ENCODE assay signal across 8 cellular contexts in genomic region chr14:95597784-95598204, GRCh38.
A peak's percentile ranks its signal among the peaks of the same experiment; 100 is the strongest.
DNase-seq lines count a peak whose midpoint lies in the region; ATAC-seq and TF ChIP-seq lines count a peak whose summit lies in the region.

No MANE protein-coding gene starts in this region.

- H3K4me3 ChIP-seq in heart right ventricle (no peak overlapping the region), epithelial cell of esophagus (ENCODE audit: low read length) (no peak overlapping the region), skeletal muscle cell (ENCODE audit: low read depth, low read length) (no peak overlapping the region)

- H3K36me3 ChIP-seq in heart right ventricle, result no peaks in the 10 kb centered on the region

- H3K9me3 ChIP-seq in heart right ventricle, result no peaks in the 10 kb centered on the region

- no peak for TF ChIP-seq CTCF in heart right ventricle (IDR thresholded peaks at IDR 0.05)
- no peak for TF ChIP-seq CTCF in epithelial cell of esophagus (IDR thresholded peaks at IDR 0.05; ENCODE audit: insufficient read depth, low read depth, low read length, missing control alignments)

- no peak for ATAC-seq in heart right ventricle
- ATAC-seq in HG03342 (IDR thresholded peaks at IDR 0.05; ENCODE audit: unreplicated experiment), result no peak
- ATAC-seq in GM18520 (IDR thresholded peaks at IDR 0.05; ENCODE audit: unreplicated experiment), result no peak
- no peak for ATAC-seq in GM18873 (IDR thresholded peaks at IDR 0.05; ENCODE audit: low FRiP score, unreplicated experiment)

- peaks cover 0 to 4% (median 0%) of the 10 kb centered on the region in 9 donors for H3K4me1 ChIP-seq in heart right ventricle

- peaks cover 0 to 71% (median 37%) of the 10 kb centered on the region in 7 donors for H3K27me3 ChIP-seq in heart right ventricle

- WGBS in heart right ventricle, 2 donors, result 3 to 10% methylated on average over 19 of the region's 19 CpGs

- peak; percentile 63 for DNase-seq in cardiac septum (ENCODE audit: low spot score)
- DNase-seq in heart right ventricle, result no peak
- peak; percentile 26 for DNase-seq in NCI-H2107 (lab: John Stamatoyannopoulos, UW)
- DNase-seq in epithelial cell of esophagus (ENCODE audit: low read depth), result peak; percentile 18
- peak; percentile 3 for DNase-seq in skeletal muscle cell (ENCODE audit: low read depth)

- intact Hi-C loops in cardiac septum (cut with DNase I) (no loop called here), heart right ventricle (cut with DNase I) (no loop called here)

- no peak overlapping the region for H3K27ac ChIP-seq in heart right ventricle

Comparison
In these comparisons a context has a peak if more than half of its experiments do, and no peak if none do; other contexts are left out.
1. DNase-seq: peak in cardiac septum (single experiment), NCI-H2107 (single experiment), epithelial cell of esophagus (single experiment) and skeletal muscle cell (single experiment); none in heart right ventricle (0 of 2).